ENCODE assay signal across 22 cellular contexts in genomic region chr11:9905562-9905961, GRCh38.
DNase-seq lines count a peak whose midpoint lies in the region; ATAC-seq, FAIRE-seq and TF ChIP-seq lines count a peak whose summit lies in the region.
"Had no signal": no experiment of that assay in that cellular context is flagged by ENCODE, and none has a peak within 500 bp of the region (broad histone marks: within the 10 kb centered on the region; RNA-seq: fewer than 3 reads in every experiment).

No MANE protein-coding gene starts in this region.

- POLR2A ChIA-PET in Panc1 (lab: Charles Lee), result no interaction called here
- POLR2A ChIA-PET in H1 (lab: Charles Lee; ENCODE audit: partially characterized antibody), result interaction anchor here (0.7 to 1.5 kb wide), 3 partner anchors 17 to 116 kb away, joined by 3 read pairs; no protein-coding TSS in a partner anchor

- H3K4me1 ChIP-seq in ACC112 (ENCODE audit: control insufficient read depth, insufficient read depth, low read length, unreplicated experiment) (peaks cover 41% of the 10 kb centered on the region), Panc1 (ENCODE audit: control insufficient read depth, insufficient read depth, low read length) (peaks cover 29% of the 10 kb centered on the region), H1 (replicated peaks in 1 of 4; ENCODE audit: control insufficient read depth in 3 of 4, insufficient read depth in 4 of 4, low read length in 3 of 4) (peaks cover 0 to 19% (median 9%) of the 10 kb centered on the region in 4 experiments; a peak in 6 of 7 replicates)
- H3K4me1 ChIP-seq: left ventricle myocardium inferior had no signal

- BruUV-seq in Panc1 (replicated peaks; lab: Mats Ljungman, UMichigan), result TSS peak; percentile 84

- no peaks in the 10 kb centered on the region for H3K23me2 ChIP-seq in H1 (ENCODE audit: low read depth, low read length)

- H2AK5ac ChIP-seq in H1 (ENCODE audit: low read depth, low read length), result no peak overlapping the region

- 0% methylated on average over 1 of the region's 1 CpG; no CpG with 5 or more reads in 1 of the 2 experiments for WGBS in H1 (ENCODE audit: extremely low coverage in 1 of 2, insufficient coverage in 1 of 2, insufficient read length in 1 of 2, insufficient replicate concordance in 2 of 2, low coverage in 1 of 2, low lambda C conversion rate in 2 of 2, missing lambda C conversion rate in 1 of 2), 2 experiments

- H3K9ac ChIP-seq in H1 (replicated peaks in 1 of 4; ENCODE audit: extremely low read depth in 1 of 4, low read depth in 3 of 4, low read length in 3 of 4), result no peak overlapping the region

- no peak overlapping the region for H3K14ac ChIP-seq in H1 (ENCODE audit: insufficient read length)

- no peaks in the 10 kb centered on the region for H3K79me2 ChIP-seq in ACC112 (ENCODE audit: control insufficient read depth, insufficient read depth, low read length, unreplicated experiment)
- no peaks in the 10 kb centered on the region for H3K79me2 ChIP-seq in H1 (ENCODE audit: control insufficient read depth in 1 of 2, insufficient read depth in 2 of 2, low read length in 2 of 2)

- no peak for TF ChIP-seq CTCF in Panc1 (IDR thresholded peaks at IDR 0.05)
- TF ChIP-seq CTCF in H1 (IDR thresholded peaks at IDR 0.05; ENCODE audit: control extremely low read depth in 1 of 3, insufficient read depth in 1 of 3, low read depth in 1 of 3, low read length in 3 of 3), result no peak

- no peak for TF ChIP-seq EP300 in H1 (IDR thresholded peaks at IDR 0.05; ENCODE audit: borderline replicate concordance in 1 of 2, low read depth in 2 of 2, low read length in 2 of 2)

- H3K36me3 ChIP-seq in ACC112 (ENCODE audit: insufficient read depth, low read length), result no peaks in the 10 kb centered on the region
- H3K36me3 ChIP-seq in Panc1 (ENCODE audit: control insufficient read depth, insufficient read depth, low read length), result no peaks in the 10 kb centered on the region
- no peaks in the 10 kb centered on the region for H3K36me3 ChIP-seq in H1 (ENCODE audit: control insufficient read depth in 2 of 4, insufficient read depth in 4 of 4, low read length in 3 of 4)
- H3K36me3 ChIP-seq: left ventricle myocardium inferior, upper lobe of left lung had no signal

- H4K8ac ChIP-seq in H1 (ENCODE audit: extremely low read depth, insufficient read depth, low read length), result no peak overlapping the region

- peak overlapping the region; percentile 14; the same call in 1 of the 2 replicates for H3K4me3 ChIP-seq in ACC112 (ENCODE audit: low read depth, low read length)
- no peak overlapping the region for H3K4me3 ChIP-seq in Panc1 (ENCODE audit: low read depth in 2 of 2, low read length in 2 of 2)
- H3K4me3 ChIP-seq in H1 (ENCODE audit: extremely low read depth in 1 of 4, insufficient read depth in 2 of 4, low read depth in 3 of 4, low read length in 4 of 4), result peak overlapping the region in 1 of 4 experiments; percentile 27; a peak in 1 of 8 replicates
- H3K4me3 ChIP-seq: left ventricle myocardium inferior, upper lobe of left lung had no signal

- H3K18ac ChIP-seq in H1 (ENCODE audit: extremely low read depth, low read length), result no peak overlapping the region

- H3K56ac ChIP-seq in H1 (replicated peaks; ENCODE audit: insufficient read length, low read depth, low read length), result peak overlapping the region; percentile 52

- FAIRE-seq in H1 (lab: Jason Lieb, UNC), result no peak
- FAIRE-seq: GM18507 had no signal

- no peak overlapping the region for H2BK12ac ChIP-seq in H1 (ENCODE audit: low read depth, low read length)

- H3K23ac ChIP-seq in H1 (ENCODE audit: insufficient read length), result no peak overlapping the region

- no peaks in the 10 kb centered on the region for H4K20me1 ChIP-seq in H1 (replicated peaks in 1 of 2; ENCODE audit: control insufficient read depth in 1 of 2, insufficient read depth in 2 of 2, low read length in 2 of 2)

- H3K27ac ChIP-seq in ACC112 (ENCODE audit: low read depth, low read length) (peak overlapping the region; percentile 94), Panc1 (ENCODE audit: low read length) (peak overlapping the region; percentile 100), H1 (ENCODE audit: low read depth, low read length) (peak overlapping the region; percentile 9; the same call in 1 of the 2 replicates)
- H3K27ac ChIP-seq: left ventricle myocardium inferior had no signal

- H3K4ac ChIP-seq in H1 (replicated peaks; ENCODE audit: insufficient read length, low read depth, low read length), result no peak overlapping the region

- CTCF ChIA-PET in Panc1 (lab: Charles Lee) (no interaction called here), H1 (lab: Charles Lee; ENCODE audit: partially characterized antibody) (interaction anchor here (2.4 kb wide), 2 partner anchors 17 to 68 kb away, joined by 8 to 11 read pairs; no protein-coding TSS in a partner anchor)

- no peaks in the 10 kb centered on the region for H3K4me1 Mint-ChIP-seq in stimulated activated naive CD8-positive, alpha-beta T cell treated with anti-CD3 and anti-CD28 coated beads, Interleukin-15, amount 100 ng/mL, for 72 hours
- H3K4me1 Mint-ChIP-seq: CD8-positive, alpha-beta memory T cell; naive thymus-derived CD8-positive, alpha-beta T cell; T-cell had no signal

- H4K91ac ChIP-seq in H1 (replicated peaks; ENCODE audit: insufficient read length, low read length), result no peak overlapping the region

- ATAC-seq in Panc1 (peak; percentile 11), HG02588 (IDR thresholded peaks at IDR 0.05; ENCODE audit: unreplicated experiment) (no peak), GM19463 (IDR thresholded peaks at IDR 0.05; ENCODE audit: unreplicated experiment) (no peak)
- no peak for ATAC-seq in stimulated activated naive CD8-positive, alpha-beta T cell treated with anti-CD3 and anti-CD28 coated beads, Interleukin-15, amount 100 ng/mL, for 72 hours
- ATAC-seq: activated CD4-positive, CD25-positive, alpha-beta regulatory T cell treated with anti-CD3 and anti-CD28 coated beads, Interleukin-2, amount 50 U/mL, for 24 hours; naive thymus-derived CD8-positive, alpha-beta T cell; T-cell had no signal

- peak overlapping the region; percentile 23; the same call in 1 of the 2 replicates for H2BK20ac ChIP-seq in H1 (ENCODE audit: low read length)

- no peak for TF ChIP-seq POLR2A in H1 (IDR thresholded peaks at IDR 0.05; ENCODE audit: control extremely low read depth in 1 of 2, low read depth in 2 of 2, low read length in 2 of 2)

- H3K27ac Mint-ChIP-seq in stimulated activated naive CD8-positive, alpha-beta T cell treated with anti-CD3 and anti-CD28 coated beads, Interleukin-15, amount 100 ng/mL, for 72 hours, result no peak overlapping the region
- H3K27ac Mint-ChIP-seq: activated naive CD8-positive, alpha-beta T cell; CD8-positive, alpha-beta memory T cell; naive thymus-derived CD8-positive, alpha-beta T cell; T-cell had no signal

- H3K27me3 ChIP-seq in ACC112 (ENCODE audit: insufficient read depth, low read length), result no peaks in the 10 kb centered on the region
- no peaks in the 10 kb centered on the region for H3K27me3 ChIP-seq in Panc1 (ENCODE audit: control insufficient read depth, insufficient read depth, low read length)
- H3K27me3 ChIP-seq in H1 (replicated peaks in 1 of 4; ENCODE audit: control insufficient read depth in 3 of 4, extremely low read depth in 1 of 4, insufficient read depth in 3 of 4, low read length in 3 of 4), result no peaks in the 10 kb centered on the region
- H3K27me3 ChIP-seq: upper lobe of left lung had no signal

- H3K27me3 Mint-ChIP-seq in stimulated activated naive CD8-positive, alpha-beta T cell treated with anti-CD3 and anti-CD28 coated beads, Interleukin-15, amount 100 ng/mL, for 72 hours, result no peaks in the 10 kb centered on the region
- H3K27me3 Mint-ChIP-seq: activated naive CD8-positive, alpha-beta T cell; CD8-positive, alpha-beta memory T cell; naive thymus-derived CD8-positive, alpha-beta T cell; T-cell had no signal

- H3K4me2 ChIP-seq in H1 (ENCODE audit: insufficient read depth in 1 of 2, low read depth in 2 of 2, low read length in 2 of 2), result peak overlapping the region; percentile 21 to 44; a peak in 3 of 4 replicates

- no peaks in the 10 kb centered on the region for H3K9me3 Mint-ChIP-seq in stimulated activated naive CD8-positive, alpha-beta T cell treated with anti-CD3 and anti-CD28 coated beads, Interleukin-15, amount 100 ng/mL, for 72 hours
- H3K9me3 Mint-ChIP-seq: CD8-positive, alpha-beta memory T cell; naive thymus-derived CD8-positive, alpha-beta T cell; T-cell had no signal

- H4K5ac ChIP-seq in H1 (ENCODE audit: insufficient read length, low read depth, low read length), result peak overlapping the region; percentile 76

- peaks cover 20% of the 10 kb centered on the region for H3K9me3 ChIP-seq in Panc1 (ENCODE audit: control insufficient read depth, insufficient read depth, low read depth, low read length)
- no peaks in the 10 kb centered on the region for H3K9me3 ChIP-seq in H1 (ENCODE audit: insufficient read depth in 2 of 2, low read depth in 1 of 2, low read length in 1 of 2)
- H3K9me3 ChIP-seq: left ventricle myocardium inferior, upper lobe of left lung had no signal

- peak overlapping the region; percentile 60 for H2BK120ac ChIP-seq in H1 (replicated peaks; ENCODE audit: low read depth, low read length)

- no peaks in the 10 kb centered on the region for H3K79me1 ChIP-seq in H1 (ENCODE audit: low read depth, low read length)

- TF ChIP-seq RAD21 in H1 (IDR thresholded peaks at IDR 0.05 in 1 of 2, conservative IDR thresholded peaks at IDR 0.05 in 1 of 2; ENCODE audit: low read depth in 2 of 2, low read length in 2 of 2), result no peak

- in situ Hi-C loops in Panc1 (cut with HindIII; ENCODE audit: low pct_unique_long_range_greater_than_20kb, low sequenced_read_pairs), result no loop called here

- H2BK5ac ChIP-seq in H1 (ENCODE audit: low read depth, low read length), result peak overlapping the region; percentile 62; the same call in 1 of the 2 replicates

- H2AFZ ChIP-seq in ACC112 (ENCODE audit: low read length, unreplicated experiment) (no peak overlapping the region), H1 (ENCODE audit: low read length) (no peak overlapping the region)

- no peak overlapping the region for H3K4me3 Mint-ChIP-seq in stimulated activated naive CD8-positive, alpha-beta T cell treated with anti-CD3 and anti-CD28 coated beads, Interleukin-15, amount 100 ng/mL, for 72 hours
- H3K4me3 Mint-ChIP-seq: activated naive CD8-positive, alpha-beta T cell; CD8-positive, alpha-beta memory T cell; naive thymus-derived CD8-positive, alpha-beta T cell; T-cell had no signal

- DNase-seq in Panc1 (ENCODE audit: low read depth, low spot score) (no peak), H1 (ENCODE audit: low read depth in 1 of 2, low spot score in 2 of 2) (no peak), medulla oblongata (ENCODE audit: extremely low spot score) (peak; percentile 8), NCI-H345 (lab: John Stamatoyannopoulos, UW) (no peak)
- no peak for DNase-seq in stimulated activated naive CD8-positive, alpha-beta T cell treated with anti-CD3 and anti-CD28 coated beads, Interleukin-15, amount 100 ng/mL, for 72 hours
- DNase-seq: activated T-cell treated with anti-CD3 and anti-CD28 coated beads for 4 hours; CD8-positive, alpha-beta memory T cell; central memory CD4-positive, alpha-beta T cell; GF-D8; hypothalamus; KBM-7; left ventricle myocardium inferior; naive thymus-derived CD8-positive, alpha-beta T cell; NCI-H1436; T-cell; upper lobe of left lung had no signal

- intact Hi-C loops in Panc1 (cut with micrococcal nuclease; ENCODE audit: unreplicated experiment), result loop anchor here (5.0 kb wide), 2 partner anchors 293 to 402 kb away; partner anchors contain the start of gene ADM

- H2BK15ac ChIP-seq in H1 (ENCODE audit: low read length), result no peak overlapping the region

Comparison
In these comparisons a context has a peak if more than half of its experiments do, and no peak if none do; other contexts are left out.
1. H3K27ac ChIP-seq: peak in every context shown above with its lines; median percentile 100 in Panc1; 94 in ACC112; 9 in H1.